ENCODE assay signal across 12 cellular contexts in the genomic region with DNA sequence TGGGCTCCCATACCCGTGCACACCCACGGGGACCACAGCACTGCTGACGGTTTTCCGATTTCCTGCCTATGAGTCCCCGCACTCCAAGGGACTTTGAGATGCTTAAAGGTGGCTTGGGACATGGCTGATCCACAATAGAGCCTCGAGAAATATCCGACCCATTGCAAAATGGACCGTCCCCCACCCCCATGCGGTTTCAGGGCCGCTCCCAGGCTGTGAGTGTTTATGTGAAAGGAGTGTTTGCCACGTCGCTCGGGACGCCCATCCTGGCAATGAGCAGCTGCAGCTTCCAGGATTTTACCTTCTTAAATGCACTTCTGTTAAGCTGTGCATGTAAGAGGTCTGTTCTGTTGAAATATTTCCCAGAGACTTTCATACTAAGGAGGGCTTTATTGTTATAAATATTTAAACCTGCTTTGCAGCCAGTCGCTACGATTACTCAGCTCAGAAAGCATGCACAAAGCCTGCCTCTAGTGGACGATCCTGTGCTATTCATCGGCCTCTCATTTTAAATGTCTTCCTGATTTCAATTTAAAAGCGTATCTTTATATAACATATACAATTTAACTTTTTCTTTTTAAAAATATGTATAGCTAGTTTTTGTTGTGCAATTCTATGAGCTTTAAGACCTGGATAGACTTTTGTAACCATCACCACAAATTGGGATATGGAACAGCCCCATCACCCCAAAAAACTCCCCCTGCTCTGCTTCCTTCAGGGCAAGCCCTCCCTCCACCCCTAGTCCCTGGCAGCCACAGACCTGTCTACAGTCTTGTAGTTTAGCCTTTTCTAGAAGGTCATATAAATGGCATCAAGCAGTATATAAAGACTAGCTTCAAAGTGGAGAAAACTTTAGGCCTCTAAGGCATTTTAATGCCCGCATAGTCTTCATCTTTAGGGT.
DNase-seq lines count a peak whose midpoint lies in the region; ATAC-seq, FAIRE-seq and TF ChIP-seq lines count a peak whose summit lies in the region.
"Had no signal": no experiment of that assay in that cellular context is flagged by ENCODE, and none has a peak within 500 bp of the region (broad histone marks: within the 10 kb centered on the region; RNA-seq: fewer than 3 reads in every experiment).

No MANE protein-coding gene starts in this region.

- peaks cover 79% of the 10 kb centered on the region for H3K9me3 Mint-ChIP-seq in HFFc6

- H3K27ac Mint-ChIP-seq in HFFc6, result no peak overlapping the region

- no peaks in the 10 kb centered on the region for H3K9me3 ChIP-seq in A549
- no peaks in the 10 kb centered on the region for H3K9me3 ChIP-seq in lung (ENCODE audit: control insufficient read depth in 2 of 2, insufficient read depth in 1 of 2, low read length in 1 of 2)
- H3K9me3 ChIP-seq: upper lobe of left lung had no signal

- H3K27me3 Mint-ChIP-seq in HFFc6 (ENCODE audit: insufficient read depth), result no peaks in the 10 kb centered on the region; the same call in 1 of the 2 replicates

- POLR2A ChIA-PET in A549 (lab: Yijun Ruan, JAX), result no interaction called here

- ATAC-seq in A549, result peak in 1 of 2 experiments; percentile 64; a peak in 2 of 6 replicates
- ATAC-seq in lung (ENCODE audit: insufficient read depth, low FRiP score), result no peak
- no peak for ATAC-seq in HG03565 (IDR thresholded peaks at IDR 0.05; ENCODE audit: unreplicated experiment)
- ATAC-seq: heart left ventricle had no signal

- no peaks in the 10 kb centered on the region for H3K36me3 ChIP-seq in lung (ENCODE audit: control insufficient read depth in 2 of 2, insufficient read depth in 2 of 2, low read length in 2 of 2)
- H3K36me3 ChIP-seq: heart left ventricle, upper lobe of left lung had no signal

- TF ChIP-seq POLR2A in A549 (IDR thresholded peaks at IDR 0.05; ENCODE audit: low read length), result no peak

- WGBS in A549 (ENCODE audit: missing lambda C conversion rate), result 23% methylated on average over 20 of the region's 20 CpGs
- 37 to 38% methylated on average over 20 of the region's 20 CpGs for WGBS in lung, 2 donors

- 0 out of 5 replicates have a peak, but pooled peaks of 1 of the 2 experiments have one; percentile 4 for TF ChIP-seq RAD21 in A549 (conservative IDR thresholded peaks at IDR 0.05 in 1 of 2, IDR thresholded peaks at IDR 0.05 in 1 of 2)

- CTCF ChIA-PET in A549 (lab: Yijun Ruan, JAX), result no interaction called here

- peaks cover 11% of the 10 kb centered on the region; the same call in 1 of the 2 replicates for H3K36me3 Mint-ChIP-seq in HFFc6 (ENCODE audit: low read depth)

- no peaks in the 10 kb centered on the region for H3K27me3 ChIP-seq in lung (ENCODE audit: control insufficient read depth, insufficient read depth)
- H3K27me3 ChIP-seq: heart left ventricle, upper lobe of left lung had no signal

- H3K4me2 ChIP-seq in A549, result no peak overlapping the region

- H3K4me1 ChIP-seq in A549 (no peaks in the 10 kb centered on the region), lung (ENCODE audit: control insufficient read depth in 2 of 2, insufficient read depth in 2 of 2, low read length in 2 of 2) (no peaks in the 10 kb centered on the region)
- H3K4me1 ChIP-seq: heart left ventricle, upper lobe of left lung had no signal

- H3K27ac ChIP-seq in A549, result no peak overlapping the region
- no peak overlapping the region for H3K27ac ChIP-seq in VCaP
- H3K27ac ChIP-seq in lung (ENCODE audit: low read depth in 1 of 2, low read length in 1 of 2), result no peak overlapping the region
- H3K27ac ChIP-seq: heart left ventricle, upper lobe of left lung had no signal

- no peak for TF ChIP-seq EP300 in A549 (IDR thresholded peaks at IDR 0.05)

- DNase-seq in A549 (ENCODE audit: low read depth in 1 of 2, low spot score in 1 of 2), result peak; percentile 9 to 12
- DNase-seq in HFFc6, result no peak
- peak; percentile 26 for DNase-seq in lung (ENCODE audit: low spot score)
- DNase-seq in cortex of kidney (lab: John Stamatoyannopoulos, UW), result no peak
- no peak for DNase-seq in stimulated activated CD4-positive, alpha-beta T cell treated with anti-CD3 and anti-CD28 coated beads, Interleukin-2, amount 100 ng/mL, for 24 hours
- no peak for DNase-seq in EL
- DNase-seq: effector CD4-positive, alpha-beta T cell; heart left ventricle; NCI-H1105 treated with DMSO at 0.1 percent for 48 hours had no signal

- H3K4me3 Mint-ChIP-seq in HFFc6, result no peak overlapping the region

- H3K4me3 ChIP-seq in A549 (no peak overlapping the region), lung (no peak overlapping the region)
- H3K4me3 ChIP-seq: heart left ventricle, upper lobe of left lung had no signal

- no peak for FAIRE-seq in A549 (lab: Jason Lieb, UNC)

- peak; percentile 10; the same call in 1 of the 3 replicates for TF ChIP-seq CTCF in A549 (IDR thresholded peaks at IDR 0.05)
- TF ChIP-seq CTCF in HFFc6 (IDR thresholded peaks at IDR 0.05), result peak; percentile 40
- TF ChIP-seq CTCF in VCaP (conservative IDR thresholded peaks at IDR 0.05), result peak; percentile 80
- no peak for TF ChIP-seq CTCF in lung (IDR thresholded peaks at IDR 0.05; ENCODE audit: control extremely low read depth, extremely low read depth)

- no peaks in the 10 kb centered on the region for H3K4me1 Mint-ChIP-seq in HFFc6 (ENCODE audit: low read depth)

TF ChIP-seq in A549, 52 proteins besides CTCF, POLR2A, EP300 and RAD21:
- TF ChIP-seq NPAS2 (CRISPR knock-in tag; IDR thresholded peaks at IDR 0.05; ENCODE audit: borderline replicate concordance) (no peak), MYC (IDR thresholded peaks at IDR 0.05; ENCODE audit: borderline replicate concordance, low read length) (no peak), HOXB13 (CRISPR knock-in tag; IDR thresholded peaks at IDR 0.05; ENCODE audit: low read depth) (no peak), GATA3 (IDR thresholded peaks at IDR 0.05; ENCODE audit: borderline replicate concordance) (no peak), EHMT2 (IDR thresholded peaks at IDR 0.05; ENCODE audit: low read depth) (no peak), RFX5 (IDR thresholded peaks at IDR 0.05) (no peak), RCOR1 (IDR thresholded peaks at IDR 0.05; ENCODE audit: low read depth, low read length) (no peak), FOSL2 (IDR thresholded peaks at IDR 0.05) (no peak), FOSL2 (CRISPR knock-in tag; IDR thresholded peaks at IDR 0.05) (no peak)
- TF ChIP-seq, protein P1, sequence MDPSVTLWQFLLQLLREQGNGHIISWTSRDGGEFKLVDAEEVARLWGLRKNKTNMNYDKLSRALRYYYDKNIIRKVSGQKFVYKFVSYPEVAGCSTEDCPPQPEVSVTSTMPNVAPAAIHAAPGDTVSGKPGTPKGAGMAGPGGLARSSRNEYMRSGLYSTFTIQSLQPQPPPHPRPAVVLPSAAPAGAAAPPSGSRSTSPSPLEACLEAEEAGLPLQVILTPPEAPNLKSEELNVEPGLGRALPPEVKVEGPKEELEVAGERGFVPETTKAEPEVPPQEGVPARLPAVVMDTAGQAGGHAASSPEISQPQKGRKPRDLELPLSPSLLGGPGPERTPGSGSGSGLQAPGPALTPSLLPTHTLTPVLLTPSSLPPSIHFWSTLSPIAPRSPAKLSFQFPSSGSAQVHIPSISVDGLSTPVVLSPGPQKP (IDR thresholded peaks at IDR 0.05; ENCODE audit: low read depth, low read length), result no peak
- TF ChIP-seq, protein P2, sequence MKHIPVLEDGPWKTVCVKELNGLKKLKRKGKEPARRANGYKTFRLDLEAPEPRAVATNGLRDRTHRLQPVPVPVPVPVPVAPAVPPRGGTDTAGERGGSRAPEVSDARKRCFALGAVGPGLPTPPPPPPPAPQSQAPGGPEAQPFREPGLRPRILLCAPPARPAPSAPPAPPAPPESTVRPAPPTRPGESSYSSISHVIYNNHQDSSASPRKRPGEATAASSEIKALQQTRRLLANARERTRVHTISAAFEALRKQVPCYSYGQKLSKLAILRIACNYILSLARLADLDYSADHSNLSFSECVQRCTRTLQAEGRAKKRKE (CRISPR knock-in tag; IDR thresholded peaks at IDR 0.05; ENCODE audit: low read depth), result no peak
- TF ChIP-seq, protein P3, sequence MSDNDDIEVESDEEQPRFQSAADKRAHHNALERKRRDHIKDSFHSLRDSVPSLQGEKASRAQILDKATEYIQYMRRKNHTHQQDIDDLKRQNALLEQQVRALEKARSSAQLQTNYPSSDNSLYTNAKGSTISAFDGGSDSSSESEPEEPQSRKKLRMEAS (IDR thresholded peaks at IDR 0.05), result no peak
- TF ChIP-seq, protein P4, sequence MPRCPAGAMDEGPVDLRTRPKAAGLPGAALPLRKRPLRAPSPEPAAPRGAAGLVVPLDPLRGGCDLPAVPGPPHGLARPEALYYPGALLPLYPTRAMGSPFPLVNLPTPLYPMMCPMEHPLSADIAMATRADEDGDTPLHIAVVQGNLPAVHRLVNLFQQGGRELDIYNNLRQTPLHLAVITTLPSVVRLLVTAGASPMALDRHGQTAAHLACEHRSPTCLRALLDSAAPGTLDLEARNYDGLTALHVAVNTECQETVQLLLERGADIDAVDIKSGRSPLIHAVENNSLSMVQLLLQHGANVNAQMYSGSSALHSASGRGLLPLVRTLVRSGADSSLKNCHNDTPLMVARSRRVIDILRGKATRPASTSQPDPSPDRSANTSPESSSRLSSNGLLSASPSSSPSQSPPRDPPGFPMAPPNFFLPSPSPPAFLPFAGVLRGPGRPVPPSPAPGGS (IDR thresholded peaks at IDR 0.05), result no peak

Comparison
In these comparisons a context has a peak if more than half of its experiments do, and no peak if none do; other contexts are left out.
1. DNase-seq: peak in A549 (2 of 2) and lung (single experiment); none in HFFc6 (single experiment), cortex of kidney (single experiment), stimulated activated CD4-positive, alpha-beta T cell treated with anti-CD3 and anti-CD28 coated beads, Interleukin-2, amount 100 ng/mL, for 24 hours (0 of 2) and EL (single experiment).